Comparison of ENCODE assay signal across 8 cellular contexts in the genomic region with DNA sequence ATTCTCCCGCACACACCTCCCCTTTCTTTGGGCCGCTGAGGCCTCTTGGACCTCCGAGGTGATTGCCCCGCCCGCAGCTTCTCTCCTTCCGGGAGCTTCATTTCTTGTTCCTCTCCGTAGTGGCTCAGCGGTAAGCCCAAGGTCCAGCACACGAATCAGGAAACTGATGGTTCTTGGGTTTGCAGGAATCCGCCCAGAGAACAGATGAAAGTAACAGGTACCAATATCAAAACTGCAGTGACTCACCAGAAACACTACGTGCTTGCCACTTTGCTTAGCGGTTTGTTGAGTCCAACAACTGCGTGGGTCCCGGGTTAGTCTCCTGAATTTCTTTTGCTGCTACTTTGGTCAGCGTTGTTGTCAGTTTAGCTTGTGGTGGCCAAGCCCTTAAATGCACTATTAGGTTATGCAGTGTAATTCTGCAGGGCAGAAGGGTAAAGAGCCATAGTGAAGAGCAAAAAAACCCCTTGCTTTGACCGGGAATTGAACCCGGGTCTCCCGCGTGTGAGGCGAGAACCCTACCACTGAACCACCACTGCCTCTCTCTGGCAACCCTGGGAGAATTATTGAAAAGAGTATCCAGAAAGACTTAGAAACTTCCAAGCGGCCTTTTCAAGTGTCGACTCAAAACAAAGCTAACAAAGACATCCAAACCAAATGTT.
DNase-seq lines count a peak whose midpoint lies in the region; ATAC-seq and TF ChIP-seq lines count a peak whose summit lies in the region.
"Not testable (repeated sequence)": the region's sequence is repeated elsewhere in the genome, so short reads cannot be mapped to it uniquely, and the experiment has no call there.

No MANE protein-coding gene starts in this region.

- peak overlapping the region; percentile 85 for H3K4me3 Mint-ChIP-seq in T-helper 17 cell
- H3K4me3 Mint-ChIP-seq in activated naive CD4-positive, alpha-beta T cell treated with anti-CD3 and anti-CD28 coated beads, Interleukin-2, amount 50 U/mL, for 24 hours: peak overlapping the region; percentile 61
- H3K4me3 Mint-ChIP-seq in neural progenitor cell: peak overlapping the region; percentile 81
- peak overlapping the region; percentile 82 to 92 for H3K4me3 Mint-ChIP-seq in stimulated activated naive B cell treated with anti-CD40 and anti-IgM and Interleukin-4, amounts not matched to agents 10 μg/mL and 1 μg/mL and 100 μg/mL, for 72 hours

- not testable (repeated sequence) for H3K4me1 ChIP-seq in foreskin keratinocyte, neural progenitor cell

- not testable (repeated sequence) for H4K20me1 ChIP-seq in neural progenitor cell (ENCODE audit: low read depth)

- H3K4me1 Mint-ChIP-seq in T-helper 17 cell; activated naive CD4-positive, alpha-beta T cell treated with anti-CD3 and anti-CD28 coated beads, Interleukin-2, amount 50 U/mL, for 24 hours; neural progenitor cell; stimulated activated naive B cell treated with anti-CD40 and anti-IgM and Interleukin-4, amounts not matched to agents 10 μg/mL and 1 μg/mL and 100 μg/mL, for 72 hours: not testable (repeated sequence)

- TF ChIP-seq CTCF in foreskin keratinocyte (conservative IDR thresholded peaks at IDR 0.05); neural progenitor cell (IDR thresholded peaks at IDR 0.05): not testable (repeated sequence)

- not testable (repeated sequence) for H3F3A ChIP-seq in neural progenitor cell (ENCODE audit: low read depth)

- H3K27ac Mint-ChIP-seq in T-helper 17 cell (peak overlapping the region; percentile 96), neural progenitor cell (peak overlapping the region; percentile 98)
- peak overlapping the region; percentile 99 for H3K27ac Mint-ChIP-seq in activated naive CD4-positive, alpha-beta T cell treated with anti-CD3 and anti-CD28 coated beads, Interleukin-2, amount 50 U/mL, for 24 hours
- H3K27ac Mint-ChIP-seq in stimulated activated naive B cell treated with anti-CD40 and anti-IgM and Interleukin-4, amounts not matched to agents 10 μg/mL and 1 μg/mL and 100 μg/mL, for 72 hours: peak overlapping the region; percentile 100

- ATAC-seq in HG02623 (IDR thresholded peaks at IDR 0.05; ENCODE audit: unreplicated experiment) (peak; percentile 78), T-helper 17 cell (peak; percentile 91), foreskin keratinocyte (peak; percentile 99)
- peak; percentile 93 to 98 for ATAC-seq in stimulated activated naive B cell treated with anti-CD40 and anti-IgM and Interleukin-4, amounts not matched to agents 10 μg/mL and 1 μg/mL and 100 μg/mL, for 72 hours (replicated peaks)

- H3K9ac ChIP-seq in neural progenitor cell: not testable (repeated sequence)

- H3K4me3 ChIP-seq in neural progenitor cell: peak overlapping the region; percentile 42

- H3K79me2 ChIP-seq in neural progenitor cell (ENCODE audit: low read depth): not testable (repeated sequence)

- peak; percentile 88 for DNase-seq in G401 (ENCODE audit: low spot score)
- DNase-seq in NCI-H1105 (lab: John Stamatoyannopoulos, UW): peak; percentile 37
- peak in 2 of 3 donors; percentile 42 to 50 for DNase-seq in T-helper 17 cell
- DNase-seq in foreskin keratinocyte: peak in 1 of 2 donors; percentile 38
- DNase-seq in neural progenitor cell (ENCODE audit: low spot score): peak; percentile 61
- DNase-seq in stimulated activated naive B cell treated with anti-CD40 and anti-IgM and Interleukin-4, amounts not matched to agents 10 μg/mL and 1 μg/mL and 100 μg/mL, for 72 hours: peak; percentile 67

- H2AFZ ChIP-seq in neural progenitor cell (replicated peaks): not testable (repeated sequence)

- not testable (repeated sequence) for H3K9me3 ChIP-seq in T-helper 17 cell (ENCODE audit: control insufficient read depth, low read length, poor library complexity, severe bottlenecking); neural progenitor cell (ENCODE audit: low read depth)

- H3K9me3 Mint-ChIP-seq in activated naive CD4-positive, alpha-beta T cell treated with anti-CD3 and anti-CD28 coated beads, Interleukin-2, amount 50 U/mL, for 24 hours; neural progenitor cell; stimulated activated naive B cell treated with anti-CD40 and anti-IgM and Interleukin-4, amounts not matched to agents 10 μg/mL and 1 μg/mL and 100 μg/mL, for 72 hours: not testable (repeated sequence)

- not testable (repeated sequence) for H3K27ac ChIP-seq in foreskin keratinocyte, neural progenitor cell

- not testable (repeated sequence) for H3K36me3 Mint-ChIP-seq in T-helper 17 cell (ENCODE audit: low read depth); activated naive CD4-positive, alpha-beta T cell treated with anti-CD3 and anti-CD28 coated beads, Interleukin-2, amount 50 U/mL, for 24 hours; neural progenitor cell; stimulated activated naive B cell treated with anti-CD40 and anti-IgM and Interleukin-4, amounts not matched to agents 10 μg/mL and 1 μg/mL and 100 μg/mL, for 72 hours

- H3K4me2 ChIP-seq in neural progenitor cell: peak overlapping the region; percentile 62

- H3K36me3 ChIP-seq in neural progenitor cell: not testable (repeated sequence)

- H3K27me3 ChIP-seq in foreskin keratinocyte, neural progenitor cell: not testable (repeated sequence)

- in situ Hi-C loops in G401 (cut with HindIII; ENCODE audit: low sequenced_read_pairs): not testable (repeated sequence)

- H3K27me3 Mint-ChIP-seq in T-helper 17 cell; activated naive CD4-positive, alpha-beta T cell treated with anti-CD3 and anti-CD28 coated beads, Interleukin-2, amount 50 U/mL, for 24 hours; neural progenitor cell (ENCODE audit: insufficient read depth, low read depth); stimulated activated naive B cell treated with anti-CD40 and anti-IgM and Interleukin-4, amounts not matched to agents 10 μg/mL and 1 μg/mL and 100 μg/mL, for 72 hours: not testable (repeated sequence)
